In the genomic region with DNA sequence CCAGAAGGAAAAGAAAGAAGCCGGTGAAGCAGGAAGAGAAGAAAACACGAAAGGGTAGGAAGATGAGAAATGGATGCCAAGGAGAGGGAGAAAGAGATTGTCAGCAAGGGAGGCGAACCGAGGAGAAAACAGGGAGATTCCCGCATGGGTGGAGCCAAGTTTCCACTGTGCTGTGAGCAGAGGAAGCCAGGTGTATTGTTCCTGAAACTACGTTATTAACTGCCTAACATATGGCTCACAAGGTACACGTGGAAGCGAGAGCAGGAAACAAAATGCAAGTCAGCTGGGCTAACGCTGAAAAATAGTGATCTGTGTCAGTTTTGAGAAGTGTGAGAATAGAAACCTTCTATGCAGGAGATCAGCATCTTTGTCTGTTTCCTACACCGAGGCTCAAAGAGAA, we compare ENCODE assay signal across 1 cellular context.
TF ChIP-seq lines count a peak whose summit lies in the region.

No MANE protein-coding gene starts in this region.

TF ChIP-seq in SK-N-SH treated with all-trans-retinoic acid at 6 μM for 48 hours, 23 proteins besides CTCF, POLR2A, EP300 and RAD21 (continued from another document):
- TF ChIP-seq, protein P1, sequence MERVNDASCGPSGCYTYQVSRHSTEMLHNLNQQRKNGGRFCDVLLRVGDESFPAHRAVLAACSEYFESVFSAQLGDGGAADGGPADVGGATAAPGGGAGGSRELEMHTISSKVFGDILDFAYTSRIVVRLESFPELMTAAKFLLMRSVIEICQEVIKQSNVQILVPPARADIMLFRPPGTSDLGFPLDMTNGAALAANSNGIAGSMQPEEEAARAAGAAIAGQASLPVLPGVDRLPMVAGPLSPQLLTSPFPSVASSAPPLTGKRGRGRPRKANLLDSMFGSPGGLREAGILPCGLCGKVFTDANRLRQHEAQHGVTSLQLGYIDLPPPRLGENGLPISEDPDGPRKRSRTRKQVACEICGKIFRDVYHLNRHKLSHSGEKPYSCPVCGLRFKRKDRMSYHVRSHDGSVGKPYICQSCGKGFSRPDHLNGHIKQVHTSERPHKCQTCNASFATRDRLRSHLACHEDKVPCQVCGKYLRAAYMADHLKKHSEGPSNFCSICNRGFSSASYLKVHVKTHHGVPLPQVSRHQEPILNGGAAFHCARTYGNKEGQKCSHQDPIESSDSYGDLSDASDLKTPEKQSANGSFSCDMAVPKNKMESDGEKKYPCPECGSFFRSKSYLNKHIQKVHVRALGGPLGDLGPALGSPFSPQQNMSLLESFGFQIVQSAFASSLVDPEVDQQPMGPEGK (CRISPR knock-in tag; IDR thresholded peaks at IDR 0.05; ENCODE audit: borderline replicate concordance) = no peak
- TF ChIP-seq TOX (CRISPR knock-in tag; IDR thresholded peaks at IDR 0.05; ENCODE audit: borderline replicate concordance) (no peak), TSHZ2 (CRISPR knock-in tag; IDR thresholded peaks at IDR 0.05) (no peak)
